Comparison of ENCODE assay signal across 1 cellular context in genomic region chr1:119782541-119783338, GRCh38.
TF ChIP-seq lines count a peak whose summit lies in the region.

No MANE protein-coding gene starts in this region.

TF ChIP-seq in GM23338, 12 proteins besides CTCF, POLR2A, EP300 and RAD21 (continued from another document):
- TF ChIP-seq REST (IDR thresholded peaks at IDR 0.05; ENCODE audit: unreplicated experiment) (no peak), NANOG (IDR thresholded peaks at IDR 0.05; ENCODE audit: borderline replicate concordance) (no peak)
